Comparison of ENCODE assay signal across 11 cellular contexts in genomic region chr11:107856180-107856980, GRCh38. TPM values are rescaled to one million over a fixed set of nuclear protein-coding genes. Genes with fewer than 3 reads are reported as not detected.
DNase-seq lines count a peak whose midpoint lies in the region; ATAC-seq and TF ChIP-seq lines count a peak whose summit lies in the region.
"Had no signal": no experiment of that assay in that cellular context is flagged by ENCODE, and none has a peak within 500 bp of the region (broad histone marks: within the 10 kb centered on the region; RNA-seq: fewer than 3 reads in every experiment).

No MANE protein-coding gene starts in this region.

- H3K36me3 Mint-ChIP-seq in activated naive CD4-positive, alpha-beta T cell treated with anti-CD3 and anti-CD28 coated beads, Interleukin-2, amount 10 ng/mL, durations not matched to agents 7 days and 5 days: no peaks in the 10 kb centered on the region
- peaks cover 2% of the 10 kb centered on the region for H3K36me3 Mint-ChIP-seq in T-helper 17 cell (ENCODE audit: low read depth)

- H3K4me2 ChIP-seq in hepatocyte: peak overlapping the region; percentile 78

- WGBS in hepatocyte (ENCODE audit: low lambda C conversion rate, missing lambda C conversion rate): 80% methylated on average over 9 of the region's 10 CpGs

- TF ChIP-seq POLR2A in uterus (IDR thresholded peaks at IDR 0.05): no peak

- ATAC-seq in T-helper 17 cell (no peak), HG03520 (IDR thresholded peaks at IDR 0.05; ENCODE audit: unreplicated experiment) (no peak)
- ATAC-seq: right lobe of liver had no signal

- H3K36me3 ChIP-seq in hepatocyte (replicated peaks; ENCODE audit: insufficient read depth, low read depth) (no peaks in the 10 kb centered on the region), uterus (no peaks in the 10 kb centered on the region)
- H3K36me3 ChIP-seq: BE2C, right lobe of liver had no signal

- no peak overlapping the region for H3K4me3 Mint-ChIP-seq in activated naive CD4-positive, alpha-beta T cell treated with anti-CD3 and anti-CD28 coated beads, Interleukin-2, amount 10 ng/mL, durations not matched to agents 7 days and 5 days
- H3K4me3 Mint-ChIP-seq in T-helper 17 cell: peak overlapping the region; percentile 75

- H3K9me2 ChIP-seq in hepatocyte (replicated peaks; ENCODE audit: insufficient read depth): no peaks in the 10 kb centered on the region

- DNase-seq in activated naive CD4-positive, alpha-beta T cell treated with Interleukin-2 at 50 U/mL for 16 hours: peak; percentile 9
- no peak for DNase-seq in activated naive CD4-positive, alpha-beta T cell treated with anti-CD3 and anti-CD28 coated beads, Interleukin-2, amount 10 ng/mL, durations not matched to agents 7 days and 5 days
- DNase-seq in T-helper 17 cell: no peak
- DNase-seq in hepatocyte (ENCODE audit: low spot score): no peak
- DNase-seq in uterus: no peak
- DNase-seq in activated effector memory CD4-positive, alpha-beta T cell treated with Interleukin-2 at 50 U/mL for 16 hours: no peak
- DNase-seq in HuH-7 (ENCODE audit: low spot score): no peak
- DNase-seq: BE2C, NCI-H2171 treated with DMSO at 0.1 percent for 48 hours, right lobe of liver had no signal

- no peaks in the 10 kb centered on the region for H3K9me3 Mint-ChIP-seq in activated naive CD4-positive, alpha-beta T cell treated with anti-CD3 and anti-CD28 coated beads, Interleukin-2, amount 10 ng/mL, durations not matched to agents 7 days and 5 days

- peaks cover 14% of the 10 kb centered on the region for H3K79me2 ChIP-seq in hepatocyte

- H3K27ac ChIP-seq in hepatocyte: no peak overlapping the region
- H3K27ac ChIP-seq in uterus: peak overlapping the region; percentile 67 to 72
- H3K27ac ChIP-seq: right lobe of liver had no signal

- intact Hi-C loops in uterus (cut with DNase I; ENCODE audit: low total_unique reads): no loop called here

- H3K4me3 ChIP-seq in hepatocyte (no peak overlapping the region), uterus (no peak overlapping the region)
- H3K4me3 ChIP-seq: right lobe of liver had no signal

- H2AFZ ChIP-seq in hepatocyte: no peak overlapping the region

- no peaks in the 10 kb centered on the region for H3K4me1 ChIP-seq in hepatocyte (ENCODE audit: insufficient read depth)
- H3K4me1 ChIP-seq in uterus: no peaks in the 10 kb centered on the region
- H3K4me1 ChIP-seq: BE2C had no signal

- CTCF ChIA-PET in activated naive CD4-positive, alpha-beta T cell treated with anti-CD3 and anti-CD28 coated beads, Interleukin-2, amount 10 ng/mL, durations not matched to agents 7 days and 5 days (lab: Charles Lee): no interaction called here

- H3K27me3 ChIP-seq in hepatocyte (no peaks in the 10 kb centered on the region), uterus (no peaks in the 10 kb centered on the region)
- H3K27me3 ChIP-seq: right lobe of liver had no signal

- H3K27ac Mint-ChIP-seq in activated naive CD4-positive, alpha-beta T cell treated with anti-CD3 and anti-CD28 coated beads, Interleukin-2, amount 10 ng/mL, durations not matched to agents 7 days and 5 days: no peak overlapping the region
- H3K27ac Mint-ChIP-seq in T-helper 17 cell: peak overlapping the region; percentile 72

- no peaks in the 10 kb centered on the region for H3K9me3 ChIP-seq in T-helper 17 cell (ENCODE audit: control insufficient read depth, low read length, poor library complexity, severe bottlenecking)
- H3K9me3 ChIP-seq in hepatocyte (ENCODE audit: low read depth): no peaks in the 10 kb centered on the region
- no peaks in the 10 kb centered on the region for H3K9me3 ChIP-seq in uterus
- H3K9me3 ChIP-seq: BE2C, right lobe of liver had no signal

- H4K20me1 ChIP-seq in hepatocyte (ENCODE audit: insufficient read depth, poor library complexity, severe bottlenecking): no peaks in the 10 kb centered on the region

- TF ChIP-seq CTCF in hepatocyte (IDR thresholded peaks at IDR 0.05; ENCODE audit: poor library complexity) (no peak), uterus (IDR thresholded peaks at IDR 0.05) (no peak)

- peaks cover 32% of the 10 kb centered on the region for H3K4me1 Mint-ChIP-seq in activated naive CD4-positive, alpha-beta T cell treated with anti-CD3 and anti-CD28 coated beads, Interleukin-2, amount 10 ng/mL, durations not matched to agents 7 days and 5 days
- H3K4me1 Mint-ChIP-seq in T-helper 17 cell: peaks cover 39% of the 10 kb centered on the region

- peaks cover 15% of the 10 kb centered on the region for H3K27me3 Mint-ChIP-seq in activated naive CD4-positive, alpha-beta T cell treated with anti-CD3 and anti-CD28 coated beads, Interleukin-2, amount 10 ng/mL, durations not matched to agents 7 days and 5 days
- H3K27me3 Mint-ChIP-seq in T-helper 17 cell: no peaks in the 10 kb centered on the region

RNA-seq across cellular contexts. Expression of gene SLC35F2, which starts 2.2 kb away (rescaled TPM):
- total RNA-seq in T-helper 17 cell (1 to 10 TPM; 7.3 to 9.1 TPM), hepatocyte (14.8 and 14.9 TPM in 2 replicates), uterus (10 to 100 TPM in 1 of 4 donors, 1 to 10 TPM in 3; 5.4 to 34.9 (median 6.2) TPM)
- polyA plus RNA-seq in hepatocyte: 13.0 and 16.1 TPM in 2 replicates
